In the genomic region with DNA sequence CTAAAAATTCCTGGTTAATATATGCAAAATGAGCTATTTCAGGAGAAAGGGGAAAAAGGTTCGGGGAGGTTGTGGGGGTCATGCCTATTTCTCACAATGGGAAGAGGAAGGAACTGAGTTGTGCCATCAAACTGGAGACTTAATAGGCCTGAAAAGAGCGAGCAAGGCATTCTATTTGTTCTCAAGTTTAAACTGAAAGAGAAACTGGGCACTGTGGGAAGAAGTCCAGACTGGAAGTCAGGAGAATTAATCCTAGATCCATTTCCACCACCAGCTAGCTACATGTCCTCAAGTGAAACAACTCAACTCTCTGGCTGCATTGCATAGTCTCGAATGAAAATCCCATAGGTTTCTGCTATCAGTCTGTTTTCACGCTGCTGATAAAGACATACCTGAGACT, we compare ENCODE assay signal across 22 cellular contexts. TPM values are rescaled to one million over a fixed set of nuclear protein-coding genes. Genes with fewer than 3 reads are reported as not detected.
"Had no signal": no experiment of that assay in that cellular context is flagged by ENCODE, and none has a peak within 500 bp of the region (broad histone marks: within the 10 kb centered on the region; RNA-seq: fewer than 3 reads in every experiment).

No MANE protein-coding gene starts in this region.

- H3K27ac ChIP-seq: brain microvascular endothelial cell, KMS-11, Peyer's patch, RWPE1 had no signal

- DNase-seq: activated B cell treated with CpG ODN at 0.5 μM for 24 hours; activated CD4-positive, alpha-beta T cell treated with anti-CD3 and anti-CD28 coated beads for 1 hour; activated CD4-positive, alpha-beta T cell treated with anti-CD3 and anti-CD28 coated beads, Interleukin-2, amount 10 ng/mL, durations not matched to agents 24 days and 14 days; activated CD4-positive, alpha-beta T cell treated with anti-CD3 and anti-CD28 coated beads, Interleukin-2, amount 50 U/mL, for 48 hours; activated CD8-positive, alpha-beta memory T cell treated with anti-CD3 and anti-CD28 coated beads, Interleukin-2, amount 10 ng/mL, durations not matched to agents 7 days and 5 days; activated gamma-delta T cell; activated naive CD4-positive, alpha-beta T cell treated with anti-CD3 and anti-CD28 coated beads for 36 hours; activated T-cell treated with anti-CD3 and anti-CD28 coated beads, Interleukin-2, amount 50 U/mL, for 48 hours; amygdala; brain microvascular endothelial cell; caudate nucleus; NCI-H1092; NCI-H1417 treated with DMSO at 0.1 percent for 48 hours; NCI-H1694; NCI-H2029 treated with DMSO at 0.1 percent for 48 hours; NCI-H510A treated with DMSO at 0.1 percent for 48 hours; NCI-H69; Peyer's patch; SHP77 treated with DMSO at 0.1 percent for 48 hours had no signal

- ATAC-seq: activated CD8-positive, alpha-beta memory T cell treated with anti-CD3 and anti-CD28 coated beads, Interleukin-2, amount 10 ng/mL, durations not matched to agents 7 days and 5 days; activated T-helper 17 cell treated with anti-CD3 and anti-CD28 coated beads, Interleukin-2, amount 50 U/mL, for 72 hours had no signal

- H3K36me3 ChIP-seq: brain microvascular endothelial cell, Peyer's patch had no signal

- H3K9me3 ChIP-seq: Peyer's patch had no signal

- H3K4me1 ChIP-seq: Peyer's patch had no signal

- H3K27me3 ChIP-seq: brain microvascular endothelial cell, Peyer's patch had no signal

- H3K4me3 ChIP-seq: Peyer's patch had no signal

RNA-seq across cellular contexts. Expression of a gene that starts 50.6 kb away (rescaled TPM):
- total RNA-seq: activated B cell treated with CpG ODN at 0.5 μM for 24 hours; activated CD4-positive, alpha-beta T cell treated with anti-CD3 and anti-CD28 coated beads, Interleukin-2, amount 10 ng/mL, durations not matched to agents 24 days and 14 days; activated CD8-positive, alpha-beta memory T cell treated with anti-CD3 and anti-CD28 coated beads, Interleukin-2, amount 10 ng/mL, durations not matched to agents 7 days and 5 days; activated naive CD4-positive, alpha-beta T cell treated with anti-CD3 and anti-CD28 coated beads for 36 hours; activated T-helper 17 cell treated with anti-CD3 and anti-CD28 coated beads, Interleukin-2, amount 50 U/mL, for 72 hours had no signal
